ENCODE assay signal across 1 cellular context in the genomic region with DNA sequence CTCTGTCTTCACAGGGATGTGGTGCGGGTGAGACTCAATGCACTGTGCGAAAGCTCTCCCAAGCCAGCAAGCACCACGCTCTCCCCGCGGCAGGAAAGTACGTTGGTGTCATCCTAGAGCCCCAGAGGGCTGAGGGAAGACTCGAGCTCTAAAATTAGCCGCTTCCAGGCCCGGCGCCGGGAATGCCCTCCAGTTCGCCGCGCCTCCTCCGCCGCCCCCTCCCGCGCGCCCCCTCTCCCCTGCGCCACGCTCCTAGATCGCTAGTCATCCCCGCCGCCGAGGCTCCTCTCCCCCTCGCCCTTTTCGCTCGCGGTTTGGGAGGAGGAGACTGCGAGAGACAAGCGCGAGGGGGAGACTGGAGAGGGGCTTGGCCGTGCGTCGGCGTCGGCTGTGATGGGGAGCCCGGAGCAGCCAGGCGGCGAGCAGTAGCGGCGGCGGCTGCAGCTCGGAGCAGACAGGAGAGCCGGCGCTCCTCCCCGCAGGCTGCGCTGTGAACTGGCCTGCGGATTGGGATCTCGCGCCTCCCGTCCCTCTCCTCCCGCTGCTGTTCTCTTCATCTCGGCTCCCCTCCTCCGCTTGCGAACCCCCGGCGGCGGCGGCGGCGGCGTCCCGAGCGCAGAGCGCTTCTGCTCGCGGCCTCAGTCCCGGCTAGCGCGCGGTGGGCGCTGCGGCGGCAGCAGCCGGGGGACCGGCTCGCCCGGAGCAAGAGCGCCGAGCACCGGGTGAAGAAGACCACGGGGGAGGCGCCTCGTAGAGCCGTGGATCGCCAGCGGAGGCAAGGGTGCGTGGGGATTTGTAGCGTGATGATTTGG.
A peak's percentile ranks its signal among the peaks of the same experiment; 100 is the strongest.
TF ChIP-seq lines count a peak whose summit lies in the region.

A gene (plus strand): TSS at position 425 of the 812 bp plus-strand sequence. CDS start 127,295 bp downstream, outside the sequence.

TF ChIP-seq in WTC11, 78 proteins besides CTCF, POLR2A, EP300 and RAD21 (continued from another document):
- TF ChIP-seq, protein P1, sequence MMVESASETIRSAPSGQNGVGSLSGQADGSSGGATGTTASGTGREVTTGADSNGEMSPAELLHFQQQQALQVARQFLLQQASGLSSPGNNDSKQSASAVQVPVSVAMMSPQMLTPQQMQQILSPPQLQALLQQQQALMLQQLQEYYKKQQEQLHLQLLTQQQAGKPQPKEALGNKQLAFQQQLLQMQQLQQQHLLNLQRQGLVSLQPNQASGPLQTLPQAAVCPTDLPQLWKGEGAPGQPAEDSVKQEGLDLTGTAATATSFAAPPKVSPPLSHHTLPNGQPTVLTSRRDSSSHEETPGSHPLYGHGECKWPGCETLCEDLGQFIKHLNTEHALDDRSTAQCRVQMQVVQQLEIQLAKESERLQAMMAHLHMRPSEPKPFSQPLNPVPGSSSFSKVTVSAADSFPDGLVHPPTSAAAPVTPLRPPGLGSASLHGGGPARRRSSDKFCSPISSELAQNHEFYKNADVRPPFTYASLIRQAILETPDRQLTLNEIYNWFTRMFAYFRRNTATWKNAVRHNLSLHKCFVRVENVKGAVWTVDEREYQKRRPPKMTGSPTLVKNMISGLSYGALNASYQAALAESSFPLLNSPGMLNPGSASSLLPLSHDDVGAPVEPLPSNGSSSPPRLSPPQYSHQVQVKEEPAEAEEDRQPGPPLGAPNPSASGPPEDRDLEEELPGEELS (CRISPR knock-in tag; IDR thresholded peaks at IDR 0.05), result peak; percentile 49; the same call in 1 of the 2 replicates
- TF ChIP-seq NFE2L1 (CRISPR knock-in tag; IDR thresholded peaks at IDR 0.05) (peak; percentile 60; the same call in 1 of the 2 replicates), SP1 (CRISPR knock-in tag; conservative IDR thresholded peaks at IDR 0.05) (peak; percentile 16), HMGA2 (CRISPR knock-in tag; IDR thresholded peaks at IDR 0.05) (no peak), JUN (CRISPR knock-in tag; IDR thresholded peaks at IDR 0.05) (no peak), FOXK1 (CRISPR knock-in tag; IDR thresholded peaks at IDR 0.05) (peak; percentile 15; the same call in 1 of the 2 replicates), ZNF219 (CRISPR knock-in tag; IDR thresholded peaks at IDR 0.05; ENCODE audit: borderline replicate concordance) (no peak), ZNF416 (CRISPR knock-in tag; IDR thresholded peaks at IDR 0.05) (no peak), FOXP1 (CRISPR knock-in tag; IDR thresholded peaks at IDR 0.05; ENCODE audit: borderline replicate concordance) (peak; percentile 78)
- TF ChIP-seq, protein P2, sequence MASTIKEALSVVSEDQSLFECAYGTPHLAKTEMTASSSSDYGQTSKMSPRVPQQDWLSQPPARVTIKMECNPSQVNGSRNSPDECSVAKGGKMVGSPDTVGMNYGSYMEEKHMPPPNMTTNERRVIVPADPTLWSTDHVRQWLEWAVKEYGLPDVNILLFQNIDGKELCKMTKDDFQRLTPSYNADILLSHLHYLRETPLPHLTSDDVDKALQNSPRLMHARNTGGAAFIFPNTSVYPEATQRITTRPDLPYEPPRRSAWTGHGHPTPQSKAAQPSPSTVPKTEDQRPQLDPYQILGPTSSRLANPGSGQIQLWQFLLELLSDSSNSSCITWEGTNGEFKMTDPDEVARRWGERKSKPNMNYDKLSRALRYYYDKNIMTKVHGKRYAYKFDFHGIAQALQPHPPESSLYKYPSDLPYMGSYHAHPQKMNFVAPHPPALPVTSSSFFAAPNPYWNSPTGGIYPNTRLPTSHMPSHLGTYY (CRISPR knock-in tag; IDR thresholded peaks at IDR 0.05), result no peak
- TF ChIP-seq, protein P3, sequence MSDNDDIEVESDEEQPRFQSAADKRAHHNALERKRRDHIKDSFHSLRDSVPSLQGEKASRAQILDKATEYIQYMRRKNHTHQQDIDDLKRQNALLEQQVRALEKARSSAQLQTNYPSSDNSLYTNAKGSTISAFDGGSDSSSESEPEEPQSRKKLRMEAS (CRISPR knock-in tag; IDR thresholded peaks at IDR 0.05), result 0 out of 2 replicates have a peak, but pooled peaks have one; percentile 48
- TF ChIP-seq, protein P4, sequence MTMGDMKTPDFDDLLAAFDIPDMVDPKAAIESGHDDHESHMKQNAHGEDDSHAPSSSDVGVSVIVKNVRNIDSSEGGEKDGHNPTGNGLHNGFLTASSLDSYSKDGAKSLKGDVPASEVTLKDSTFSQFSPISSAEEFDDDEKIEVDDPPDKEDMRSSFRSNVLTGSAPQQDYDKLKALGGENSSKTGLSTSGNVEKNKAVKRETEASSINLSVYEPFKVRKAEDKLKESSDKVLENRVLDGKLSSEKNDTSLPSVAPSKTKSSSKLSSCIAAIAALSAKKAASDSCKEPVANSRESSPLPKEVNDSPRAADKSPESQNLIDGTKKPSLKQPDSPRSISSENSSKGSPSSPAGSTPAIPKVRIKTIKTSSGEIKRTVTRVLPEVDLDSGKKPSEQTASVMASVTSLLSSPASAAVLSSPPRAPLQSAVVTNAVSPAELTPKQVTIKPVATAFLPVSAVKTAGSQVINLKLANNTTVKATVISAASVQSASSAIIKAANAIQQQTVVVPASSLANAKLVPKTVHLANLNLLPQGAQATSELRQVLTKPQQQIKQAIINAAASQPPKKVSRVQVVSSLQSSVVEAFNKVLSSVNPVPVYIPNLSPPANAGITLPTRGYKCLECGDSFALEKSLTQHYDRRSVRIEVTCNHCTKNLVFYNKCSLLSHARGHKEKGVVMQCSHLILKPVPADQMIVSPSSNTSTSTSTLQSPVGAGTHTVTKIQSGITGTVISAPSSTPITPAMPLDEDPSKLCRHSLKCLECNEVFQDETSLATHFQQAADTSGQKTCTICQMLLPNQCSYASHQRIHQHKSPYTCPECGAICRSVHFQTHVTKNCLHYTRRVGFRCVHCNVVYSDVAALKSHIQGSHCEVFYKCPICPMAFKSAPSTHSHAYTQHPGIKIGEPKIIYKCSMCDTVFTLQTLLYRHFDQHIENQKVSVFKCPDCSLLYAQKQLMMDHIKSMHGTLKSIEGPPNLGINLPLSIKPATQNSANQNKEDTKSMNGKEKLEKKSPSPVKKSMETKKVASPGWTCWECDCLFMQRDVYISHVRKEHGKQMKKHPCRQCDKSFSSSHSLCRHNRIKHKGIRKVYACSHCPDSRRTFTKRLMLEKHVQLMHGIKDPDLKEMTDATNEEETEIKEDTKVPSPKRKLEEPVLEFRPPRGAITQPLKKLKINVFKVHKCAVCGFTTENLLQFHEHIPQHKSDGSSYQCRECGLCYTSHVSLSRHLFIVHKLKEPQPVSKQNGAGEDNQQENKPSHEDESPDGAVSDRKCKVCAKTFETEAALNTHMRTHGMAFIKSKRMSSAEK (CRISPR knock-in tag; IDR thresholded peaks at IDR 0.05; ENCODE audit: borderline replicate concordance), result no peak
